In genomic region chr3:15309662-15310335, GRCh38 we compare ENCODE assay signal across 10 cellular contexts. TPM values are rescaled to one million over a fixed set of nuclear protein-coding genes. Genes with fewer than 3 reads are reported as not detected.
DNase-seq lines count a peak whose midpoint lies in the region; ATAC-seq and TF ChIP-seq lines count a peak whose summit lies in the region.
"Had no signal": no experiment of that assay in that cellular context is flagged by ENCODE, and none has a peak within 500 bp of the region (broad histone marks: within the 10 kb centered on the region; RNA-seq: fewer than 3 reads in every experiment).

No MANE protein-coding gene starts in this region.

- TF ChIP-seq CTCF in left ventricle myocardium inferior (IDR thresholded peaks at IDR 0.05; ENCODE audit: borderline replicate concordance) (no peak), upper lobe of right lung (IDR thresholded peaks at IDR 0.05) (no peak)

- ATAC-seq in left cardiac atrium (no peak), upper lobe of right lung (no peak), HG03095 (IDR thresholded peaks at IDR 0.05; ENCODE audit: unreplicated experiment) (no peak)

- intact Hi-C loops in left ventricle myocardium inferior (cut with micrococcal nuclease): no loop called here
- intact Hi-C loops in left cardiac atrium (cut with DNase I): loop anchor here in 1 of 2 donors (1.0 kb wide), 1 partner anchor 15 kb away; no protein-coding TSS in a partner anchor
- intact Hi-C loops in upper lobe of right lung (cut with DNase I): no loop called here

- DNase-seq in left ventricle myocardium inferior (no peak), left cardiac atrium (no peak), anterior cingulate cortex (lab: John Stamatoyannopoulos, UW) (peak in 37 of 58 donors; percentile 13 to 81 (median 49)), upper lobe of right lung (no peak), kidney glomerular epithelial cell (lab: John Stamatoyannopoulos, UW) (no peak), NOMO-1 treated with DMSO at 0.1 percent for 48 hours (lab: John Stamatoyannopoulos, UW; ENCODE audit: unreplicated experiment) (no peak)
- DNase-seq: heart right ventricle, NCI-H1417 treated with DMSO at 0.1 percent for 48 hours had no signal

- no peaks in the 10 kb centered on the region for H3K27me3 ChIP-seq in left ventricle myocardium inferior (ENCODE audit: low read depth)
- no peaks in the 10 kb centered on the region for H3K27me3 ChIP-seq in muscle layer of duodenum (ENCODE audit: low read depth, low read length)
- no peaks in the 10 kb centered on the region for H3K27me3 ChIP-seq in upper lobe of right lung
- H3K27me3 ChIP-seq: heart right ventricle had no signal

- H3K9me3 ChIP-seq in left ventricle myocardium inferior (replicated peaks) (no peaks in the 10 kb centered on the region), muscle layer of duodenum (ENCODE audit: control insufficient read depth in 1 of 2, low read length in 2 of 2) (no peaks in the 10 kb centered on the region), upper lobe of right lung (no peaks in the 10 kb centered on the region)
- H3K9me3 ChIP-seq: heart right ventricle had no signal

- no peaks in the 10 kb centered on the region for H3K36me3 ChIP-seq in left ventricle myocardium inferior
- H3K36me3 ChIP-seq in muscle layer of duodenum (ENCODE audit: control insufficient read depth in 1 of 2, insufficient read depth in 2 of 2, low read length in 2 of 2): peaks cover 0 to 5% of the 10 kb centered on the region in 2 donors
- H3K36me3 ChIP-seq in upper lobe of right lung: no peaks in the 10 kb centered on the region

- H3K4me1 ChIP-seq in left ventricle myocardium inferior (peaks cover 43% of the 10 kb centered on the region), muscle layer of duodenum (ENCODE audit: control insufficient read depth in 1 of 2, insufficient read depth in 2 of 2, low read length in 2 of 2) (peaks cover 7 to 14% of the 10 kb centered on the region in 2 donors), upper lobe of right lung (peaks cover 58% of the 10 kb centered on the region)

- H3K4me3 ChIP-seq in left ventricle myocardium inferior (no peak overlapping the region), muscle layer of duodenum (ENCODE audit: low read depth in 1 of 2, low read length in 2 of 2) (no peak overlapping the region), upper lobe of right lung (no peak overlapping the region)
- H3K4me3 ChIP-seq: heart right ventricle had no signal

- H3K27ac ChIP-seq in left ventricle myocardium inferior (replicated peaks): peak overlapping the region; percentile 22
- peak overlapping the region; percentile 37 for H3K27ac ChIP-seq in muscle layer of duodenum (ENCODE audit: low read length)
- H3K27ac ChIP-seq in upper lobe of right lung: peak overlapping the region; percentile 45

RNA-seq across cellular contexts. Expression of gene SH3BP5, which starts 22.6 kb away (rescaled TPM):
- total RNA-seq in left ventricle myocardium inferior (8.8 TPM), left cardiac atrium (10 to 100 TPM; 21.7 to 24.8 TPM), upper lobe of right lung (110 TPM)

Comparison
In these comparisons a context has a peak if more than half of its experiments do, and no peak if none do; other contexts are left out.
1. DNase-seq: peak in anterior cingulate cortex (37 of 58); none in left ventricle myocardium inferior (single experiment), left cardiac atrium (single experiment), upper lobe of right lung (single experiment), kidney glomerular epithelial cell (single experiment) and NOMO-1 treated with DMSO at 0.1 percent for 48 hours (single experiment).
2. Peak in every context shown above with its lines, with median percentiles within 50 percentile points of each other: H3K27ac ChIP-seq.